Comparison of ENCODE assay signal across 22 cellular contexts in the genomic region with DNA sequence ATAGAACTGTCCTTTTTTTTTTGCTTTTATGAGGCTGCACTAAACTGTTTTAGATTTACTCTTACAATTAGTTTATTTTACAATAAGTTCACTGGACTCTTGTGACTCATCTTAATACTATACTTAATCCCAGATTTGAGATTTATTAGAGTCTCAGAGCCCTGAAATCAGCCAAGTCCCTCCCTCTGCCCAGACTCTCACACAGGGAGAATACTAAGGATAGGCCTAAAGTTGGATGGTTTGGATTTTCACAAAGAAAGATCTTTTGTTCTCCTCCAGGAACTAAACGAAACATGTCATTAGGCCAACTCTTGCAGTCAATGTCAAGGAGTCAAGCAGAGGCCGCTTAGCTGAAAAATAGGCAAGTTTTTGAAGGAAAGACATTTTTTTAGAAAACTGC. TPM values are rescaled to one million over a fixed set of nuclear protein-coding genes. Genes with fewer than 3 reads are reported as not detected.
"Had no signal": no experiment of that assay in that cellular context is flagged by ENCODE, and none has a peak within 500 bp of the region (broad histone marks: within the 10 kb centered on the region; RNA-seq: fewer than 3 reads in every experiment).

No MANE protein-coding gene starts in this region.

- ATAC-seq: activated CD4-positive, alpha-beta T cell treated with anti-CD3 and anti-CD28 coated beads for 36 hours; activated naive CD4-positive, alpha-beta T cell treated with anti-CD3 and anti-CD28 coated beads, Interleukin-2, amount 50 U/mL, for 72 hours; activated T-helper 17 cell treated with anti-CD3 and anti-CD28 coated beads, Interleukin-2, amount 50 U/mL, for 72 hours; gastroesophageal sphincter; left colon; lower lobe of right lung; naive thymus-derived CD8-positive, alpha-beta T cell; pancreas had no signal

- H3K27ac ChIP-seq: ascending aorta, brain microvascular endothelial cell, esophagus muscularis mucosa, gastroesophageal sphincter, lower lobe of right lung, pancreas, tibial artery had no signal

- DNase-seq: activated B cell treated with CpG ODN at 0.5 μM for 24 hours; activated CD4-positive, alpha-beta T cell treated with anti-CD3 and anti-CD28 coated beads for 36 hours; activated CD4-positive, alpha-beta T cell treated with anti-CD3 and anti-CD28 coated beads, Interleukin-2, amount 50 U/mL, for 4 hours; activated CD8-positive, alpha-beta memory T cell treated with anti-CD3 and anti-CD28 coated beads for 24 hours; activated CD8-positive, alpha-beta memory T cell treated with anti-CD3 and anti-CD28 coated beads, Interleukin-2, amount 50 U/mL, for 4 hours; activated T-cell treated with anti-CD3 and anti-CD28 coated beads, Interleukin-2, amount 50 U/mL, for 24 hours; brain microvascular endothelial cell; effector memory CD4-positive, alpha-beta T cell; head of caudate nucleus; left colon; lower lobe of right lung; naive thymus-derived CD8-positive, alpha-beta T cell; pancreas; stimulated activated CD4-positive, alpha-beta T cell treated with anti-CD3 and anti-CD28 coated beads, Interleukin-12 subunit alpha, Interleukin-12 subunit beta, amount 100 ng/mL, for 4 hours; stimulated activated CD4-positive, alpha-beta T cell treated with anti-CD3 and anti-CD28 coated beads, Interleukin-4, amount 100 ng/mL, for 4 hours; T1000; tibial artery had no signal

- H3K4me3 ChIP-seq: ascending aorta, esophagus muscularis mucosa, gastroesophageal sphincter, lower lobe of right lung, pancreas, tibial artery had no signal

- H3K36me3 ChIP-seq: ascending aorta, brain microvascular endothelial cell, esophagus muscularis mucosa, gastroesophageal sphincter, lower lobe of right lung, pancreas, tibial artery had no signal

- H3K9me3 ChIP-seq: ascending aorta, esophagus muscularis mucosa, gastroesophageal sphincter, lower lobe of right lung, pancreas, tibial artery had no signal

- H3K4me1 ChIP-seq: ascending aorta, gastroesophageal sphincter, lower lobe of right lung, pancreas, tibial artery had no signal

- H3K27me3 ChIP-seq: ascending aorta, brain microvascular endothelial cell had no signal

RNA-seq across cellular contexts. Expression of gene MIR17HG, which starts 42.7 kb away (rescaled TPM):
- total RNA-seq: ascending aorta had no signal
